9 cellular contexts compared by ENCODE assay signal in the genomic region with DNA sequence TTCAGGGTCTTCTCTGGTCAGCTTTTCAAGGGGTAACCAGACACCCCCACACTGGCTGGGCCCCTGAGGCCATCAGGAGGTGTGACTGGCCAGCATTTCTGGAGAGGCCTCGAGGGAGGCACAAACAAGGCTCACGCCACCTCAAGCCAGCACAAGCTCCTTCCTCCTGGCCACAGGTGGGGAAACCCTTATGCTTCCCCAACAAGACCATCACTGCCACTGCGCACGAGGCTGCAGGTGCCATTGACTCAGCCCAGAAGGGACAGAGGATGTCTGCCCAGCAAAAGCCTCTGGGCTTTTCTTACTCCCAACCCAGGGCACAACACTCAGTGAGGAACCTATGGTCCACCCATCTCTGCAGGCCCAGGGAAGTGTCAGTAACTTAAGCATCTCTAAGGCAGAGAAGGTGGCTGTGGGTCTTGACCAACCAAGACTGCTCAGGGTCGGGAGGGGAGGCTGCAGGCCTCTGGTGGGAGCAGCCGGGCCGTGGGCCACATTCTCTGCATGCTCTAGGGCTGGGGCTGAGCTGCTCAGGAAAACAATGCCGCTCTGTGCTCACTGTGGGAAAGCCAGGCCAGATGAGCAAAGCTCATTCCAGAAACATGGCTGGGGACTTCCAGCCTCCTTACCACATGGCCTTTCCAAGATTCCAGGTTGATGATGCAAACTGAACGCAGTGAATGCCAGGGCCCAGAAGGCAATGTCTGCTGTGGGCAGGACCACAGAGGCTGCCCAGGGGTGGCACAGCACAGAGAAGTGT. TPM values are rescaled to one million over a fixed set of nuclear protein-coding genes. Genes with fewer than 3 reads are reported as not detected.
DNase-seq lines count a peak whose midpoint lies in the region; ATAC-seq and TF ChIP-seq lines count a peak whose summit lies in the region.
"Had no signal": no experiment of that assay in that cellular context is flagged by ENCODE, and none has a peak within 500 bp of the region (broad histone marks: within the 10 kb centered on the region; RNA-seq: fewer than 3 reads in every experiment).

No MANE protein-coding gene starts in this region.

- no peak for ATAC-seq in GM18511 (IDR thresholded peaks at IDR 0.05; ENCODE audit: unreplicated experiment)

- peak; percentile 85 for DNase-seq in HT1080 (ENCODE audit: low read depth)
- DNase-seq in caudate nucleus (lab: John Stamatoyannopoulos, UW): peak in 56 of 61 donors; percentile 22 to 85 (median 62)
- peak; percentile 98 for DNase-seq in kidney tubule cell (ENCODE audit: low spot score)
- no peak for DNase-seq in stomach
- DNase-seq in RWPE1 (ENCODE audit: low spot score): no peak
- no peak for DNase-seq in BE2C
- no peak for DNase-seq in NCI-H2171 treated with DMSO at 0.1 percent for 48 hours (lab: John Stamatoyannopoulos, UW)

- TF ChIP-seq EP300 in stomach (IDR thresholded peaks at IDR 0.05): no peak

- no peak for TF ChIP-seq POLR2A in stomach (IDR thresholded peaks at IDR 0.05)

- POLR2A ChIA-PET in RWPE1 (lab: Yijun Ruan, JAX; ENCODE audit: low non-redundant PET): no interaction called here

- no peak for TF ChIP-seq CTCF in stomach (IDR thresholded peaks at IDR 0.05)
- TF ChIP-seq CTCF in RWPE1 (conservative IDR thresholded peaks at IDR 0.05; ENCODE audit: low read depth): no peak
- TF ChIP-seq CTCF in BE2C (IDR thresholded peaks at IDR 0.05; ENCODE audit: low read depth, low read length): no peak

- WGBS in stomach, 5 donors: 57 to 68% (median 62%) methylated on average over 9 of the region's 9 CpGs

- H3K4me1 ChIP-seq in stomach (peaks cover 11 to 29% (median 21%) of the 10 kb centered on the region in 4 donors), BE2C (no peaks in the 10 kb centered on the region)

- H3K27ac ChIP-seq in caudate nucleus (ENCODE audit: low read depth, low read length) (peak overlapping the region; percentile 92), stomach (peak overlapping the region in 4 of 5 donors; percentile 16 to 51 (median 36)), RWPE1 (no peak overlapping the region)

- H3K27me3 ChIP-seq in stomach: no peaks in the 10 kb centered on the region
- no peaks in the 10 kb centered on the region for H3K27me3 ChIP-seq in BE2C

- H3K36me3 ChIP-seq in stomach (no peaks in the 10 kb centered on the region), BE2C (no peaks in the 10 kb centered on the region)

- intact Hi-C loops in stomach (cut with DNase I; ENCODE audit: low total_unique reads): no loop called here

- CTCF ChIA-PET in RWPE1 (lab: Yijun Ruan, JAX): no interaction called here

- H3K4me3 ChIP-seq in stomach (no peak overlapping the region), BE2C (ENCODE audit: low read depth, low read length) (no peak overlapping the region)

- no peaks in the 10 kb centered on the region for H3K9me3 ChIP-seq in stomach
- no peaks in the 10 kb centered on the region for H3K9me3 ChIP-seq in BE2C

RNA-seq across cellular contexts. Expression of gene RASSF4, which starts 24.2 kb away (rescaled TPM):
- total RNA-seq in HT1080 (2014; rRNA removed; shearing (Covaris generic)): 6.6 and 7.8 TPM in 2 replicates
- polyA plus RNA-seq in HT1080 (2015; cell fraction: cytosol; rRNA removed): 19.1 and 19.4 TPM in 2 replicates
- polyA plus RNA-seq in HT1080 (2015; cell fraction: nucleus; rRNA removed): 31.4 and 46.0 TPM in 2 replicates
- 10 to 100 TPM in 4 of 5 donors, 1 to 10 TPM in 1; 7.8 to 74.5 (median 22.7) TPM for total RNA-seq in stomach
- 10 to 100 TPM in 2 of 3 donors, 1 to 10 TPM in 1; 7.8 to 13.7 (median 10.4) TPM for polyA plus RNA-seq in stomach
- polyA plus RNA-seq in BE2C (2012; ENCODE audit: insufficient read depth, insufficient read length, low read depth): 9.3 TPM

RNA-seq across cellular contexts. Expression of gene TMEM72, which starts 24.2 kb away (rescaled TPM):
- not detected in 2 replicates for total RNA-seq in HT1080 (2014; rRNA removed; shearing (Covaris generic))
- not detected in 2 replicates for polyA plus RNA-seq in HT1080 (2015; cell fraction: cytosol; rRNA removed)
- polyA plus RNA-seq in HT1080 (2015; cell fraction: nucleus; rRNA removed): not detected in 2 replicates
- 10 to 100 TPM in 1 of 5 donors, 1 to 10 TPM in 1, not detected in 3; 1.3 to 30.4 TPM for total RNA-seq in stomach
- polyA plus RNA-seq in stomach: under 1 TPM in 1 of 3 donors, not detected in 2; 0.13 TPM
- polyA plus RNA-seq in BE2C (2012; ENCODE audit: insufficient read depth, insufficient read length, low read depth): not detected
- total RNA-seq: T-helper 1 cell treated with Interleukin-12 subunit alpha and Interleukin-12 subunit beta and Interleukin-4 antibody, amounts not matched to agents 30 ng/mL and 1 ng/mL, for 36 hours had no signal

RNA-seq across cellular contexts. Expression of gene DEPP1, which starts 43.2 kb away (rescaled TPM):
- total RNA-seq in HT1080 (2014; rRNA removed; shearing (Covaris generic)): 0.97 and 1.2 TPM in 2 replicates
- polyA plus RNA-seq in HT1080 (2015; cell fraction: cytosol; rRNA removed): 7.8 and 8.6 TPM in 2 replicates
- polyA plus RNA-seq in HT1080 (2015; cell fraction: nucleus; rRNA removed): 8.7 and 11.5 TPM in 2 replicates
- total RNA-seq in stomach: 10 to 100 TPM in 4 of 5 donors, 1 to 10 TPM in 1; 9.8 to 72.9 (median 29.0) TPM
- polyA plus RNA-seq in stomach: 10 to 100 TPM; 24.4 to 65.1 (median 42.0) TPM
- polyA plus RNA-seq in BE2C (2012; ENCODE audit: insufficient read depth, insufficient read length, low read depth): 7.4 TPM

Comparison
In these comparisons a context has a peak if more than half of its experiments do, and no peak if none do; other contexts are left out.
1. DNase-seq: peak in HT1080 (single experiment), caudate nucleus (56 of 61) and kidney tubule cell (single experiment); none in stomach (single experiment), RWPE1 (single experiment), BE2C (single experiment) and NCI-H2171 treated with DMSO at 0.1 percent for 48 hours (single experiment).